In genomic region chr12:51318846-51319570, GRCh38 we compare ENCODE assay signal across 11 cellular contexts. TPM values are rescaled to one million over a fixed set of nuclear protein-coding genes. Genes with fewer than 3 reads are reported as not detected.
DNase-seq lines count a peak whose midpoint lies in the region; ATAC-seq and TF ChIP-seq lines count a peak whose summit lies in the region.
"Had no signal": no experiment of that assay in that cellular context is flagged by ENCODE, and none has a peak within 500 bp of the region (broad histone marks: within the 10 kb centered on the region; RNA-seq: fewer than 3 reads in every experiment).

No MANE protein-coding gene starts in this region.

- TF ChIP-seq CTCF in NB4 (IDR thresholded peaks at IDR 0.05; ENCODE audit: low read depth, low read length), result no peak

- H3K4me3 Mint-ChIP-seq in activated CD8-positive, alpha-beta memory T cell treated with anti-CD3 and anti-CD28 coated beads, Interleukin-2, amount 10 ng/mL, durations not matched to agents 7 days and 5 days, result peak overlapping the region; percentile 52
- H3K4me3 Mint-ChIP-seq in stimulated activated naive B cell treated with anti-CD40 and anti-IgM and Interleukin-4, amounts not matched to agents 10 μg/mL and 1 μg/mL and 100 μg/mL, for 72 hours, result peak overlapping the region; percentile 2 to 22
- H3K4me3 Mint-ChIP-seq: nephron progenitor cell had no signal

- no peaks in the 10 kb centered on the region for H3K9me3 Mint-ChIP-seq in activated CD8-positive, alpha-beta memory T cell treated with anti-CD3 and anti-CD28 coated beads, Interleukin-2, amount 10 ng/mL, durations not matched to agents 7 days and 5 days (ENCODE audit: low read depth)
- H3K9me3 Mint-ChIP-seq in activated naive CD4-positive, alpha-beta T cell treated with anti-CD3 and anti-CD28 coated beads, Interleukin-2, amount 50 U/mL, for 72 hours, result no peaks in the 10 kb centered on the region
- H3K9me3 Mint-ChIP-seq in stimulated activated naive B cell treated with anti-CD40 and anti-IgM and Interleukin-4, amounts not matched to agents 10 μg/mL and 1 μg/mL and 100 μg/mL, for 72 hours, result peaks cover 0 to 2% of the 10 kb centered on the region in 2 donors

- peak; percentile 73 for DNase-seq in activated CD8-positive, alpha-beta memory T cell treated with anti-CD3 and anti-CD28 coated beads, Interleukin-2, amount 10 ng/mL, durations not matched to agents 7 days and 5 days
- DNase-seq in activated CD8-positive, alpha-beta memory T cell treated with anti-CD3 and anti-CD28 coated beads for 24 hours, result no peak
- peak; percentile 95 for DNase-seq in NB4 (ENCODE audit: low read depth)
- no peak for DNase-seq in activated naive CD4-positive, alpha-beta T cell treated with anti-CD3 and anti-CD28 coated beads, Interleukin-2, amount 50 U/mL, for 72 hours (ENCODE audit: low spot score in 2 of 2)
- no peak for DNase-seq in stimulated activated naive B cell treated with anti-CD40 and anti-IgM and Interleukin-4, amounts not matched to agents 10 μg/mL and 1 μg/mL and 100 μg/mL, for 72 hours
- DNase-seq in inferior parietal cortex (ENCODE audit: extremely low spot score), result no peak
- DNase-seq in G401 (ENCODE audit: low spot score), result no peak
- no peak for DNase-seq in mucosa of gallbladder (ENCODE audit: low spot score)
- DNase-seq: nephron progenitor cell, testis had no signal

- H3K36me3 Mint-ChIP-seq in activated CD8-positive, alpha-beta memory T cell treated with anti-CD3 and anti-CD28 coated beads, Interleukin-2, amount 10 ng/mL, durations not matched to agents 7 days and 5 days, result peaks cover 62% of the 10 kb centered on the region
- peaks cover 10 to 24% of the 10 kb centered on the region in 2 donors for H3K36me3 Mint-ChIP-seq in activated naive CD4-positive, alpha-beta T cell treated with anti-CD3 and anti-CD28 coated beads, Interleukin-2, amount 50 U/mL, for 72 hours
- H3K36me3 Mint-ChIP-seq in stimulated activated naive B cell treated with anti-CD40 and anti-IgM and Interleukin-4, amounts not matched to agents 10 μg/mL and 1 μg/mL and 100 μg/mL, for 72 hours, result peaks cover 6 to 19% of the 10 kb centered on the region in 2 donors

- H3K4me3 ChIP-seq in NB4 (ENCODE audit: low read depth, low read length), result peak overlapping the region; percentile 40
- H3K4me3 ChIP-seq: SJSA1, testis had no signal

- H3K27ac Mint-ChIP-seq in activated CD8-positive, alpha-beta memory T cell treated with anti-CD3 and anti-CD28 coated beads, Interleukin-2, amount 10 ng/mL, durations not matched to agents 7 days and 5 days, result peak overlapping the region; percentile 91
- H3K27ac Mint-ChIP-seq in activated naive CD4-positive, alpha-beta T cell treated with anti-CD3 and anti-CD28 coated beads, Interleukin-2, amount 50 U/mL, for 72 hours, result peak overlapping the region; percentile 25 to 72
- H3K27ac Mint-ChIP-seq in stimulated activated naive B cell treated with anti-CD40 and anti-IgM and Interleukin-4, amounts not matched to agents 10 μg/mL and 1 μg/mL and 100 μg/mL, for 72 hours, result peak overlapping the region; percentile 85

- H3K4me1 Mint-ChIP-seq in activated CD8-positive, alpha-beta memory T cell treated with anti-CD3 and anti-CD28 coated beads, Interleukin-2, amount 10 ng/mL, durations not matched to agents 7 days and 5 days, result peaks cover 60% of the 10 kb centered on the region
- peaks cover 49 to 71% of the 10 kb centered on the region in 2 donors for H3K4me1 Mint-ChIP-seq in stimulated activated naive B cell treated with anti-CD40 and anti-IgM and Interleukin-4, amounts not matched to agents 10 μg/mL and 1 μg/mL and 100 μg/mL, for 72 hours

- peak; percentile 71 for ATAC-seq in activated CD8-positive, alpha-beta memory T cell treated with anti-CD3 and anti-CD28 coated beads, Interleukin-2, amount 10 ng/mL, durations not matched to agents 7 days and 5 days
- peak; percentile 11 to 33 for ATAC-seq in activated naive CD4-positive, alpha-beta T cell treated with anti-CD3 and anti-CD28 coated beads, Interleukin-2, amount 50 U/mL, for 72 hours
- peak in 1 of 2 donors; percentile 22 for ATAC-seq in stimulated activated naive B cell treated with anti-CD40 and anti-IgM and Interleukin-4, amounts not matched to agents 10 μg/mL and 1 μg/mL and 100 μg/mL, for 72 hours (replicated peaks)

- CTCF ChIA-PET in activated CD8-positive, alpha-beta memory T cell treated with anti-CD3 and anti-CD28 coated beads, Interleukin-2, amount 10 ng/mL, durations not matched to agents 7 days and 5 days (lab: Charles Lee), result interaction anchor here (0.6 to 5.9 kb wide), 8 partner anchors 8 to 336 kb away, joined by 3 to 44 read pairs (median 4); partner anchors contain the start of gene LETMD1

- in situ Hi-C loops in G401 (cut with HindIII; ENCODE audit: low sequenced_read_pairs), result no loop called here

- TF ChIP-seq POLR2A in NB4 (IDR thresholded peaks at IDR 0.05; ENCODE audit: extremely low read depth, insufficient read length), result no peak

- no peaks in the 10 kb centered on the region for H3K27me3 Mint-ChIP-seq in activated CD8-positive, alpha-beta memory T cell treated with anti-CD3 and anti-CD28 coated beads, Interleukin-2, amount 10 ng/mL, durations not matched to agents 7 days and 5 days
- H3K27me3 Mint-ChIP-seq in stimulated activated naive B cell treated with anti-CD40 and anti-IgM and Interleukin-4, amounts not matched to agents 10 μg/mL and 1 μg/mL and 100 μg/mL, for 72 hours, result no peaks in the 10 kb centered on the region

RNA-seq across cellular contexts. Expression of gene BIN2, which starts 5.0 kb away (rescaled TPM):
- total RNA-seq in activated CD8-positive, alpha-beta memory T cell treated with anti-CD3 and anti-CD28 coated beads, Interleukin-2, amount 10 ng/mL, durations not matched to agents 7 days and 5 days, result 100 to 1,000 TPM; 109 to 147 TPM
- 10 to 100 TPM; 33.8 to 46.3 TPM for total RNA-seq in activated naive CD4-positive, alpha-beta T cell treated with anti-CD3 and anti-CD28 coated beads, Interleukin-2, amount 50 U/mL, for 72 hours
- total RNA-seq in G401 (2014; rRNA removed; shearing (Covaris generic)), result not detected in 2 replicates
- 9.8 TPM for total RNA-seq in mucosa of gallbladder

RNA-seq across cellular contexts. Expression of gene CELA1, which starts 27.5 kb away (rescaled TPM):
- not detected for total RNA-seq in activated CD8-positive, alpha-beta memory T cell treated with anti-CD3 and anti-CD28 coated beads, Interleukin-2, amount 10 ng/mL, durations not matched to agents 7 days and 5 days
- not detected for total RNA-seq in activated naive CD4-positive, alpha-beta T cell treated with anti-CD3 and anti-CD28 coated beads, Interleukin-2, amount 50 U/mL, for 72 hours
- not detected in 2 replicates for total RNA-seq in G401 (2014; rRNA removed; shearing (Covaris generic))
- total RNA-seq in mucosa of gallbladder, result not detected

RNA-seq across cellular contexts. Expression of gene SMAGP, which starts 48.8 kb away (rescaled TPM):
- total RNA-seq in activated CD8-positive, alpha-beta memory T cell treated with anti-CD3 and anti-CD28 coated beads, Interleukin-2, amount 10 ng/mL, durations not matched to agents 7 days and 5 days, result 1 to 10 TPM; 1.4 to 3.4 TPM
- total RNA-seq in activated naive CD4-positive, alpha-beta T cell treated with anti-CD3 and anti-CD28 coated beads, Interleukin-2, amount 50 U/mL, for 72 hours, result 1 to 10 TPM in 1 of 2 donors, under 1 TPM in 1; 0.41 to 1.5 TPM
- 2.7 and 7.5 TPM in 2 replicates for total RNA-seq in G401 (2014; rRNA removed; shearing (Covaris generic))
- 40.4 TPM for total RNA-seq in mucosa of gallbladder

Comparison
In these comparisons a context has a peak if more than half of its experiments do, and no peak if none do; other contexts are left out.
1. DNase-seq: peak in activated CD8-positive, alpha-beta memory T cell treated with anti-CD3 and anti-CD28 coated beads, Interleukin-2, amount 10 ng/mL, durations not matched to agents 7 days and 5 days (single experiment) and NB4 (single experiment); none in activated CD8-positive, alpha-beta memory T cell treated with anti-CD3 and anti-CD28 coated beads for 24 hours (single experiment), activated naive CD4-positive, alpha-beta T cell treated with anti-CD3 and anti-CD28 coated beads, Interleukin-2, amount 50 U/mL, for 72 hours (0 of 2), stimulated activated naive B cell treated with anti-CD40 and anti-IgM and Interleukin-4, amounts not matched to agents 10 μg/mL and 1 μg/mL and 100 μg/mL, for 72 hours (single experiment), inferior parietal cortex (single experiment), G401 (single experiment) and mucosa of gallbladder (single experiment).
2. RNA of gene BIN2, which starts 5.0 kb away (total RNA-seq): 109 to 147 TPM in activated CD8-positive, alpha-beta memory T cell treated with anti-CD3 and anti-CD28 coated beads, Interleukin-2, amount 10 ng/mL, durations not matched to agents 7 days and 5 days, 33.8 to 46.3 TPM in activated naive CD4-positive, alpha-beta T cell treated with anti-CD3 and anti-CD28 coated beads, Interleukin-2, amount 50 U/mL, for 72 hours and 9.8 TPM in mucosa of gallbladder (single experiment); not detected in G401; every median in the first group is over 10 times any median in the second.
3. Peak in every context shown above with its lines, with median percentiles within 50 percentile points of each other: H3K27ac Mint-ChIP-seq.